In genomic region chr14:54692261-54692861, GRCh38 we compare ENCODE assay signal across 12 cellular contexts.
A peak's percentile ranks its signal among the peaks of the same experiment; 100 is the strongest.
DNase-seq lines count a peak whose midpoint lies in the region; ATAC-seq and TF ChIP-seq lines count a peak whose summit lies in the region.
"Had no signal": no experiment of that assay in that cellular context is flagged by ENCODE, and none has a peak within 500 bp of the region (broad histone marks: within the 10 kb centered on the region; RNA-seq: fewer than 3 reads in every experiment).

No MANE protein-coding gene starts in this region.

- TF ChIP-seq CTCF in fibroblast of the aortic adventitia (IDR thresholded peaks at IDR 0.05; ENCODE audit: insufficient read depth, low read length) (no peak), psoas muscle (IDR thresholded peaks at IDR 0.05) (no peak), OCI-LY7 (conservative IDR thresholded peaks at IDR 0.05; ENCODE audit: low read length) (no peak), GM10266 (IDR thresholded peaks at IDR 0.05; ENCODE audit: control insufficient read depth, insufficient read depth, low read depth, missing control alignments) (no peak)

- H3K9me3 ChIP-seq in adipocyte (ENCODE audit: control insufficient read depth, low read length) = no peaks in the 10 kb centered on the region
- H3K9me3 ChIP-seq in psoas muscle = no peaks in the 10 kb centered on the region
- no peaks in the 10 kb centered on the region for H3K9me3 ChIP-seq in OCI-LY7 (ENCODE audit: low read length)
- H3K9me3 ChIP-seq: stomach, upper lobe of right lung had no signal

- BruUV-seq in OCI-LY7 (replicated peaks; lab: Mats Ljungman, UMichigan) = no TSS peak

- peaks cover 13 to 18% of the 10 kb centered on the region in 2 donors for H3K27me3 Mint-ChIP-seq in T-cell

- peak overlapping the region; percentile 26; the same call in 1 of the 2 replicates for H3K27ac ChIP-seq in ACC112 (ENCODE audit: low read depth, low read length)
- H3K27ac ChIP-seq in psoas muscle = peak overlapping the region; percentile 88
- no peak overlapping the region for H3K27ac ChIP-seq in OCI-LY7 (ENCODE audit: low read depth, low read length, poor library complexity, severe bottlenecking)
- H3K27ac ChIP-seq: WERI-Rb-1 had no signal

- no peaks in the 10 kb centered on the region for H3K36me3 ChIP-seq in ACC112 (ENCODE audit: insufficient read depth, low read length)
- H3K36me3 ChIP-seq in adipocyte (ENCODE audit: control insufficient read depth, insufficient read depth, low read length, severe bottlenecking) = no peaks in the 10 kb centered on the region
- no peaks in the 10 kb centered on the region for H3K36me3 ChIP-seq in psoas muscle (ENCODE audit: insufficient read depth in 1 of 2, low read depth in 1 of 2)
- no peaks in the 10 kb centered on the region for H3K36me3 ChIP-seq in OCI-LY7 (ENCODE audit: insufficient read depth, low read length)
- H3K36me3 ChIP-seq: stomach, upper lobe of right lung had no signal

- ATAC-seq in psoas muscle (no peak), T-cell (replicated peaks in 1 of 4) (no peak)

- H4K20me1 ChIP-seq in OCI-LY7 (ENCODE audit: insufficient read depth, low read length) = no peaks in the 10 kb centered on the region

- H3K4me1 ChIP-seq in ACC112 (ENCODE audit: control insufficient read depth, insufficient read depth, low read length, unreplicated experiment) = peaks cover 10% of the 10 kb centered on the region
- peaks cover 29% of the 10 kb centered on the region for H3K4me1 ChIP-seq in adipocyte (ENCODE audit: control insufficient read depth, insufficient read depth, low read length)
- peaks cover 60% of the 10 kb centered on the region for H3K4me1 ChIP-seq in psoas muscle
- H3K4me1 ChIP-seq in OCI-LY7 (ENCODE audit: insufficient read depth, low read length, poor library complexity, severe bottlenecking) = no peaks in the 10 kb centered on the region

- no peak overlapping the region for H3K27ac Mint-ChIP-seq in T-cell
- H3K27ac Mint-ChIP-seq: activated naive CD4-positive, alpha-beta T cell treated with anti-CD3 and anti-CD28 coated beads, Interleukin-2, amount 50 U/mL, for 72 hours had no signal

- H3K36me3 Mint-ChIP-seq in T-cell = no peaks in the 10 kb centered on the region
- H3K36me3 Mint-ChIP-seq: activated naive CD4-positive, alpha-beta T cell treated with anti-CD3 and anti-CD28 coated beads, Interleukin-2, amount 50 U/mL, for 72 hours had no signal

- H3K4me2 ChIP-seq in OCI-LY7 (ENCODE audit: low read length) = no peak overlapping the region

- no peaks in the 10 kb centered on the region for H3K4me1 Mint-ChIP-seq in T-cell

- CTCF ChIA-PET in OCI-LY7 (lab: Charles Lee; ENCODE audit: unreplicated experiment) = no interaction called here
- CTCF ChIA-PET in T-cell (lab: Charles Lee) = interaction anchor here (0.6 to 3.1 kb wide), 3 partner anchors 10 to 128 kb away, joined by 5 to 29 read pairs (median 6); no protein-coding TSS in a partner anchor

- H2AFZ ChIP-seq in ACC112 (ENCODE audit: low read length, unreplicated experiment) (no peak overlapping the region), OCI-LY7 (ENCODE audit: low read length) (no peak overlapping the region)

- no peaks in the 10 kb centered on the region for H3K9me3 Mint-ChIP-seq in T-cell
- H3K9me3 Mint-ChIP-seq: activated naive CD4-positive, alpha-beta T cell treated with anti-CD3 and anti-CD28 coated beads, Interleukin-2, amount 50 U/mL, for 72 hours had no signal

- DNase-seq in adipocyte (ENCODE audit: low read depth) (no peak), fibroblast of the aortic adventitia (ENCODE audit: low read depth) (peak; percentile 69), psoas muscle (no peak), OCI-LY7 (ENCODE audit: low spot score) (no peak), GM10266 (ENCODE audit: extremely low spot score) (no peak), T-cell (no peak), NCI-H2171 (lab: John Stamatoyannopoulos, UW) (no peak)

- no peak overlapping the region for H3K4me3 ChIP-seq in ACC112 (ENCODE audit: low read depth, low read length)
- peak overlapping the region; percentile 4 for H3K4me3 ChIP-seq in adipocyte (ENCODE audit: low read length)
- no peak overlapping the region for H3K4me3 ChIP-seq in fibroblast of the aortic adventitia (ENCODE audit: low read depth, low read length)
- H3K4me3 ChIP-seq in psoas muscle = no peak overlapping the region
- H3K4me3 ChIP-seq in OCI-LY7 (ENCODE audit: low read depth, low read length, poor library complexity, severe bottlenecking) = no peak overlapping the region
- H3K4me3 ChIP-seq: stomach, upper lobe of right lung had no signal

- intact Hi-C loops in psoas muscle (cut with DNase I) = loop anchor here in 1 of 2 donors (5.0 kb wide), 1 partner anchor 80 kb away; no protein-coding TSS in a partner anchor
- intact Hi-C loops in OCI-LY7 (cut with micrococcal nuclease; ENCODE audit: unreplicated experiment) = no loop called here

- peak overlapping the region; percentile 2 for H3K9ac ChIP-seq in adipocyte (ENCODE audit: low read length)

- H3K79me2 ChIP-seq in ACC112 (ENCODE audit: control insufficient read depth, insufficient read depth, low read length, unreplicated experiment) (peaks cover 23% of the 10 kb centered on the region), OCI-LY7 (ENCODE audit: insufficient read depth, low read depth, low read length) (no peaks in the 10 kb centered on the region)

- no peaks in the 10 kb centered on the region for H3K9me2 ChIP-seq in OCI-LY7 (ENCODE audit: insufficient read depth, low read length)

- H3K27me3 ChIP-seq in ACC112 (ENCODE audit: insufficient read depth, low read length) (no peaks in the 10 kb centered on the region), adipocyte (replicated peaks; ENCODE audit: control insufficient read depth, insufficient read depth, low read length) (no peaks in the 10 kb centered on the region), psoas muscle (ENCODE audit: insufficient read depth in 3 of 3, low read length in 2 of 3) (no peaks in the 10 kb centered on the region)
- H3K27me3 ChIP-seq: stomach, upper lobe of right lung had no signal

- WGBS in psoas muscle, 3 donors = 65 to 76% (median 71%) methylated on average over 7 of the region's 7 CpGs

- POLR2A ChIA-PET in OCI-LY7 (lab: Charles Lee) (no interaction called here), T-cell (lab: Charles Lee) (no interaction called here)

- no peak overlapping the region for H3K4me3 Mint-ChIP-seq in T-cell
